8 cellular contexts compared by ENCODE assay signal in the genomic region with DNA sequence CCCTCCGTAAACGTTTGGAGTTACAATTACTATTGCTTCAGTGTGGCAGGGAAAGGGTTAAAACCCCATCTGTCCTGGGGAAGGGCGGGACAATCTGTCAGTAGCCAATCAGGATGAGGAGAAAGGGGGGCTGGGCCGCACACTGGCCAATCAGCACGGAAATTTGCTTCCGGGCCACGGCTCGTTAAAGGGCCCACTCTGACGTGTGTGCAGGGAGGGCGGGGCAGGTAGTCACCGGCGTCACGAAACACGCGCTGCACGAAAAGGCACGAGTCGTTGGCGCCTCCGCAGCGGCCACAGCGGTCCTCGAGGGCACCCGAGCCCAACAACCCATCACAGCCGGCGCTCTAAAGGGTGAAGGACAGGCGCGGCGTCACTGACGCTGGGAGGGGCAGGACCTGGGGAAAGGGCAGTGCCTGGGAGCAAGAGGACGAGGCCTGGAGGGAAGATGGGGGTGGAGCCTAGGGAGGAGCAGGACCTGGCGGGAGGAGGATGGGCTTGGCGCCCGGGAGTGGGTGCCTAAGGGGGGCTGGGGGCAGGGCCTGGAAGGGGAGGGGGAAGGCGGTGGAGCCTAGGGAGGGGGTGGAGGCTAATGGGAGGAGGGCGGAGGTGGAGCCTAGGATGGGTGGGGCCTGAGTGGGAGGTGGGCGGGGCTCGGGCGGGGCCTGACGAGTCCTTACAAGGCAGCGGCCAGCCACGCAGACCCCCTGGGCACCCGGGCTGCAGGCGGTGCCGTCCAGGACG. TPM values are rescaled to one million over a fixed set of nuclear protein-coding genes. Genes with fewer than 3 reads are reported as not detected.
DNase-seq lines count a peak whose midpoint lies in the region; ATAC-seq and TF ChIP-seq lines count a peak whose summit lies in the region.

No MANE protein-coding gene starts in this region.

- H3K36me3 ChIP-seq in BE2C (no peaks in the 10 kb centered on the region), colonic mucosa (no peaks in the 10 kb centered on the region)

- peak overlapping the region in 1 of 2 donors; percentile 72 for H3K9ac ChIP-seq in colonic mucosa (ENCODE audit: low read depth in 2 of 2, low read length in 2 of 2)

- intact Hi-C loops in colonic mucosa (cut with DNase I), result no loop called here

- H3K4me1 ChIP-seq in BE2C (peaks cover 3% of the 10 kb centered on the region; the same call in 1 of the 2 replicates), colonic mucosa (peaks cover 7% of the 10 kb centered on the region)

- DNase-seq in BE2C (peak; percentile 97), NCI-H510A (lab: John Stamatoyannopoulos, UW) (peak; percentile 20), colonic mucosa (peak; percentile 90), kidney glomerular epithelial cell (lab: John Stamatoyannopoulos, UW) (peak; percentile 83)
- DNase-seq in activated CD4-positive, alpha-beta T cell treated with anti-CD3 and anti-CD28 coated beads, Interleukin-2, amount 50 U/mL, for 1 hour, result peak; percentile 93
- DNase-seq in stimulated activated CD4-positive, alpha-beta T cell treated with anti-CD3 and anti-CD28 coated beads, Interleukin-15, amount 100 ng/mL, for 1 hour (ENCODE audit: low read depth in 1 of 2, low spot score in 1 of 2), result peak; percentile 82 to 84

- peak overlapping the region; percentile 57 for H3K4me3 ChIP-seq in BE2C (ENCODE audit: low read depth, low read length)
- H3K4me3 ChIP-seq in colonic mucosa, result peak overlapping the region; percentile 32

- peak; percentile 67 for ATAC-seq in HG02885 (IDR thresholded peaks at IDR 0.05; ENCODE audit: poor library complexity, unreplicated experiment)
- ATAC-seq in GM18502 (IDR thresholded peaks at IDR 0.05; ENCODE audit: poor library complexity, unreplicated experiment), result no peak

- TF ChIP-seq CTCF in BE2C (IDR thresholded peaks at IDR 0.05; ENCODE audit: low read depth, low read length), result no peak
- no peak for TF ChIP-seq CTCF in colonic mucosa (IDR thresholded peaks at IDR 0.05)

- H3K27me3 ChIP-seq in BE2C, result peaks cover 34% of the 10 kb centered on the region
- peaks cover 18% of the 10 kb centered on the region for H3K27me3 ChIP-seq in colonic mucosa

- H3K27ac ChIP-seq in colonic mucosa, result peak overlapping the region; percentile 69

- no peaks in the 10 kb centered on the region; the same call in 1 of the 2 replicates for H3K9me3 ChIP-seq in BE2C
- H3K9me3 ChIP-seq in colonic mucosa, result no peaks in the 10 kb centered on the region

RNA-seq across cellular contexts. Expression of gene ADAMTSL5, which starts 4.9 kb away (rescaled TPM):
- polyA plus RNA-seq in BE2C (2012; ENCODE audit: insufficient read depth, insufficient read length, low read depth), result not detected
- total RNA-seq in colonic mucosa, result 1 to 10 TPM; 2.2 to 7.3 TPM

RNA-seq across cellular contexts. Expression of gene PLK5, which starts 15.9 kb away (rescaled TPM):
- polyA plus RNA-seq in BE2C (2012; ENCODE audit: insufficient read depth, insufficient read length, low read depth), result not detected
- total RNA-seq in colonic mucosa, result not detected

RNA-seq across cellular contexts. Expression of gene REEP6, which starts 17.0 kb away (rescaled TPM):
- polyA plus RNA-seq in BE2C (2012; ENCODE audit: insufficient read depth, insufficient read length, low read depth), result 4.7 TPM
- total RNA-seq in colonic mucosa, result 1 to 10 TPM; 5.0 to 6.4 TPM

RNA-seq across cellular contexts. Expression of gene PCSK4, which starts 17.8 kb away (rescaled TPM):
- 3.1 TPM for polyA plus RNA-seq in BE2C (2012; ENCODE audit: insufficient read depth, insufficient read length, low read depth)
- total RNA-seq in colonic mucosa, result 1 to 10 TPM; 4.1 to 5.8 TPM

RNA-seq across cellular contexts. Expression of gene C19orf25, which starts 28.9 kb away (rescaled TPM):
- 162 TPM for polyA plus RNA-seq in BE2C (2012; ENCODE audit: insufficient read depth, insufficient read length, low read depth)
- 10 to 100 TPM; 27.3 to 46.9 TPM for total RNA-seq in colonic mucosa

Comparison
In these comparisons a context has a peak if more than half of its experiments do, and no peak if none do; other contexts are left out.
1. DNase-seq: peak in every context shown above with its lines; median percentile 97 in BE2C; 93 in activated CD4-positive, alpha-beta T cell treated with anti-CD3 and anti-CD28 coated beads, Interleukin-2, amount 50 U/mL, for 1 hour; 90 in colonic mucosa; 83 in kidney glomerular epithelial cell; 83 in stimulated activated CD4-positive, alpha-beta T cell treated with anti-CD3 and anti-CD28 coated beads, Interleukin-15, amount 100 ng/mL, for 1 hour; 20 in NCI-H510A.